In the genomic region with DNA sequence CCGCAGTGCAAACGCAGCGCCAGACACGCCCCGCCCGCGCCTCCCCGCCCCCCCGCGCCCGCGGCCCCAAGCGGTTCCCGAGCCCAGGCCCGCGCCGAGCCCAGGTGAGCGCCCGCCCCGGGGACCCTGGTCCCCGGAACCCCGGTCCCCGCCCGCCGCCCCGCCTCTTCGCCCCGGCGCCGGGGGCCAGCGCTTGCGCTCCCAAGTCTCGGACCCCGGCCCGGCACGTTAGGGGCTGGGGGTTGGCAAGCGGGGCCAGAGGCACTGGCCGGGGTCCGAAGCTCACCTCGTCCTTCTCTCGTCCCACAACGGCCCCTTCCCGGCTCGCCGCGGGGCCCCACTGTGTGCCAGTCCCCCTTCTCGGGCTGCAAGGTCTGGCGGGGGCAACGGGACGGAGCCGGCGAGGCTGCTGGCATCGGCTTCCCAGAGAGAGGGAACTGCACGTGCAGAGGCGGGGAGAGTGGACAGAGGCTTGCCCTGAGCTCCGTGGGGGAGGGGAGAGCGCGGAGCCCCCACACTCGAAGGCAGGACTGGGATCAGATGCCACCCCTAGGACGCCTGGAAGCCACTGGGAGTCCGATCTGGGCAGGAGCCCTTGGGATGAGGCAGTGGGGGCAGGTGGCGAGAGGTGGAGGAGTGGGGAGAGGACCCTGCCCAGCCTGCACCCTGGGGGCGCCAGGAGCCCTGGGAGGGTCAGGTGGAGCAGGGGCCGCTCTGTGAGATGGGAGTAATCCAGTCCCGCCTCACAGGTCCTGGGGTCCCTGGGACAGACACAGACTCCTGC, we compare ENCODE assay signal across 1 cellular context.
TF ChIP-seq lines count a peak whose summit lies in the region.

No MANE protein-coding gene starts in this region.

TF ChIP-seq in HepG2, 621 proteins besides CTCF, POLR2A, EP300 and RAD21 (continued from another document and continues in another):
- TF ChIP-seq NFAT5 (CRISPR knock-in tag; IDR thresholded peaks at IDR 0.05) (no peak), ZNF510 (CRISPR knock-in tag; IDR thresholded peaks at IDR 0.05; ENCODE audit: low read depth) (no peak), GTF3A (CRISPR knock-in tag; conservative IDR thresholded peaks at IDR 0.05) (no peak), SRY (CRISPR knock-in tag; IDR thresholded peaks at IDR 0.05) (0 out of 2 replicates have a peak, but pooled peaks have one; percentile 32), PHB2 (IDR thresholded peaks at IDR 0.05; ENCODE audit: partially characterized antibody) (no peak), ZNF607 (CRISPR knock-in tag; IDR thresholded peaks at IDR 0.05; ENCODE audit: borderline replicate concordance) (peak; percentile 64; the same call in 1 of the 2 replicates), PAWR (CRISPR knock-in tag; IDR thresholded peaks at IDR 0.05; ENCODE audit: borderline replicate concordance) (no peak), NFIC (IDR thresholded peaks at IDR 0.05; ENCODE audit: low read length) (no peak), ZNF20 (CRISPR knock-in tag; IDR thresholded peaks at IDR 0.05) (no peak), ZNF17 (CRISPR knock-in tag; IDR thresholded peaks at IDR 0.05) (no peak), ZC3H13 (CRISPR knock-in tag; IDR thresholded peaks at IDR 0.05) (0 out of 2 replicates have a peak, but pooled peaks have one; percentile 63), ZSCAN31 (CRISPR knock-in tag; IDR thresholded peaks at IDR 0.05; ENCODE audit: low read depth) (no peak), HNF1B (CRISPR knock-in tag; IDR thresholded peaks at IDR 0.05) (peak; percentile 55; the same call in 1 of the 2 replicates), ZNF337 (CRISPR knock-in tag; IDR thresholded peaks at IDR 0.05; ENCODE audit: borderline replicate concordance, low read depth) (no peak), AFF4 (CRISPR knock-in tag; IDR thresholded peaks at IDR 0.05) (no peak), POGZ (CRISPR knock-in tag; IDR thresholded peaks at IDR 0.05) (no peak), ZFP91 (CRISPR knock-in tag; IDR thresholded peaks at IDR 0.05; ENCODE audit: borderline replicate concordance) (peak; percentile 66), ZNF367 (CRISPR knock-in tag; IDR thresholded peaks at IDR 0.05; ENCODE audit: borderline replicate concordance) (no peak), ZNF775 (CRISPR knock-in tag; IDR thresholded peaks at IDR 0.05; ENCODE audit: borderline replicate concordance) (no peak), ZC3H4 (CRISPR knock-in tag; IDR thresholded peaks at IDR 0.05; ENCODE audit: borderline replicate concordance) (no peak), ZFP36 (IDR thresholded peaks at IDR 0.05; ENCODE audit: borderline replicate concordance, low read depth, low read length, partially characterized antibody) (no peak), ZNF260 (CRISPR knock-in tag; IDR thresholded peaks at IDR 0.05; ENCODE audit: borderline replicate concordance, low read depth) (no peak), ZHX1 (CRISPR knock-in tag; IDR thresholded peaks at IDR 0.05; ENCODE audit: low read depth) (no peak), ZNF841 (CRISPR knock-in tag; IDR thresholded peaks at IDR 0.05; ENCODE audit: borderline replicate concordance) (no peak), ZNF567 (CRISPR knock-in tag; IDR thresholded peaks at IDR 0.05; ENCODE audit: borderline replicate concordance) (no peak), ZFP36L1 (CRISPR knock-in tag; IDR thresholded peaks at IDR 0.05) (no peak), LCORL (IDR thresholded peaks at IDR 0.05) (no peak), LCORL (CRISPR knock-in tag; IDR thresholded peaks at IDR 0.05) (no peak), AKAP8 (CRISPR knock-in tag; IDR thresholded peaks at IDR 0.05) (no peak), KLF13 (CRISPR knock-in tag; IDR thresholded peaks at IDR 0.05) (no peak)
- TF ChIP-seq, protein P1, sequence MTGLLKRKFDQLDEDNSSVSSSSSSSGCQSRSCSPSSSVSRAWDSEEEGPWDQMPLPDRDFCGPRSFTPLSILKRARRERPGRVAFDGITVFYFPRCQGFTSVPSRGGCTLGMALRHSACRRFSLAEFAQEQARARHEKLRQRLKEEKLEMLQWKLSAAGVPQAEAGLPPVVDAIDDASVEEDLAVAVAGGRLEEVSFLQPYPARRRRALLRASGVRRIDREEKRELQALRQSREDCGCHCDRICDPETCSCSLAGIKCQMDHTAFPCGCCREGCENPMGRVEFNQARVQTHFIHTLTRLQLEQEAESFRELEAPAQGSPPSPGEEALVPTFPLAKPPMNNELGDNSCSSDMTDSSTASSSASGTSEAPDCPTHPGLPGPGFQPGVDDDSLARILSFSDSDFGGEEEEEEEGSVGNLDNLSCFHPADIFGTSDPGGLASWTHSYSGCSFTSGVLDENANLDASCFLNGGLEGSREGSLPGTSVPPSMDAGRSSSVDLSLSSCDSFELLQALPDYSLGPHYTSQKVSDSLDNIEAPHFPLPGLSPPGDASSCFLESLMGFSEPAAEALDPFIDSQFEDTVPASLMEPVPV (CRISPR knock-in tag; IDR thresholded peaks at IDR 0.05) = peak; percentile 70; the same call in 1 of the 2 replicates
- TF ChIP-seq, protein P2, sequence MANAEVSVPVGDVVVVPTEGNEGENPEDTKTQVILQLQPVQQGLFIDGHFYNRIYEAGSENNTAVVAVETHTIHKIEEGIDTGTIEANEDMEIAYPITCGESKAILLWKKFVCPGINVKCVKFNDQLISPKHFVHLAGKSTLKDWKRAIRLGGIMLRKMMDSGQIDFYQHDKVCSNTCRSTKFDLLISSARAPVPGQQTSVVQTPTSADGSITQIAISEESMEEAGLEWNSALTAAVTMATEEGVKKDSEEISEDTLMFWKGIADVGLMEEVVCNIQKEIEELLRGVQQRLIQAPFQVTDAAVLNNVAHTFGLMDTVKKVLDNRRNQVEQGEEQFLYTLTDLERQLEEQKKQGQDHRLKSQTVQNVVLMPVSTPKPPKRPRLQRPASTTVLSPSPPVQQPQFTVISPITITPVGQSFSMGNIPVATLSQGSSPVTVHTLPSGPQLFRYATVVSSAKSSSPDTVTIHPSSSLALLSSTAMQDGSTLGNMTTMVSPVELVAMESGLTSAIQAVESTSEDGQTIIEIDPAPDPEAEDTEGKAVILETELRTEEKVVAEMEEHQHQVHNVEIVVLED (CRISPR knock-in tag; IDR thresholded peaks at IDR 0.05; ENCODE audit: borderline replicate concordance) = no peak; the same call in 1 of the 2 replicates
- TF ChIP-seq, protein P3, sequence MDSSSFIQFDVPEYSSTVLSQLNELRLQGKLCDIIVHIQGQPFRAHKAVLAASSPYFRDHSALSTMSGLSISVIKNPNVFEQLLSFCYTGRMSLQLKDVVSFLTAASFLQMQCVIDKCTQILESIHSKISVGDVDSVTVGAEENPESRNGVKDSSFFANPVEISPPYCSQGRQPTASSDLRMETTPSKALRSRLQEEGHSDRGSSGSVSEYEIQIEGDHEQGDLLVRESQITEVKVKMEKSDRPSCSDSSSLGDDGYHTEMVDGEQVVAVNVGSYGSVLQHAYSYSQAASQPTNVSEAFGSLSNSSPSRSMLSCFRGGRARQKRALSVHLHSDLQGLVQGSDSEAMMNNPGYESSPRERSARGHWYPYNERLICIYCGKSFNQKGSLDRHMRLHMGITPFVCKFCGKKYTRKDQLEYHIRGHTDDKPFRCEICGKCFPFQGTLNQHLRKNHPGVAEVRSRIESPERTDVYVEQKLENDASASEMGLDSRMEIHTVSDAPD (CRISPR knock-in tag; IDR thresholded peaks at IDR 0.05) = no peak
- TF ChIP-seq, protein P4, sequence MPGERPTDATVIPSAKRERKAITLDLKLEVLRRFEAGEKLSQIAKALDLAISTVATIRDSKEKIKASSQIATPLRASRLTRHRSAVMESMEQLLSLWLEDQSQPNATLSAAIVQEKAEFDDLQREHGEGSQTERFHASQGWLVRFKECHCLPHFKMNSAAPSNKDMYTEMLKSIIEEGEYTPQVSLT (CRISPR knock-in tag; IDR thresholded peaks at IDR 0.05; ENCODE audit: borderline replicate concordance, low read depth) = no peak
